8 cellular contexts compared by ENCODE assay signal in genomic region chr20:10434832-10435812, GRCh38. TPM values are rescaled to one million over a fixed set of nuclear protein-coding genes. Genes with fewer than 3 reads are reported as not detected.
DNase-seq lines count a peak whose midpoint lies in the region; ATAC-seq and TF ChIP-seq lines count a peak whose summit lies in the region.

SLX4IP (plus strand) TSS chr20:10435305; CDS start chr20:10458205, 22,900 bp downstream.

- 2% methylated on average over 32 of the region's 32 CpGs for WGBS in smooth muscle cell (ENCODE audit: low lambda C conversion rate)

- peaks cover 54% of the 10 kb centered on the region for H3K79me2 ChIP-seq in smooth muscle cell (ENCODE audit: low read depth)

- TF ChIP-seq CTCF in WTC11 (IDR thresholded peaks at IDR 0.05), result no peak
- no peak for TF ChIP-seq CTCF in cardiac fibroblast (IDR thresholded peaks at IDR 0.05; ENCODE audit: low read depth, low read length)
- no peak for TF ChIP-seq CTCF in smooth muscle cell (IDR thresholded peaks at IDR 0.05; ENCODE audit: borderline replicate concordance, insufficient read depth, poor library complexity, severe bottlenecking)

- H3K27me3 ChIP-seq in smooth muscle cell (ENCODE audit: low read depth), result no peaks in the 10 kb centered on the region

- no peaks in the 10 kb centered on the region for H3F3A ChIP-seq in smooth muscle cell (ENCODE audit: low read depth)

- H3K9ac ChIP-seq in smooth muscle cell (ENCODE audit: low read depth), result peak within 1 kb of the TSS; percentile 90

- no peaks in the 10 kb centered on the region for H3K36me3 ChIP-seq in smooth muscle cell (ENCODE audit: low read depth)

- TF ChIP-seq POLR2A in GM18951 (IDR thresholded peaks at IDR 0.05; ENCODE audit: extremely low read depth, insufficient read depth, insufficient read length), result peak; percentile 81

- in situ Hi-C loops in GM18951 (cut with MboI; ENCODE audit: low sequenced_read_pairs, unreplicated experiment), result no loop called here

- H3K9me3 ChIP-seq in smooth muscle cell (replicated peaks; ENCODE audit: low read depth), result no peaks in the 10 kb centered on the region

- no peaks in the 10 kb centered on the region for H3K27me3 Mint-ChIP-seq in WTC11 (ENCODE audit: low read depth)

- H3K9me3 Mint-ChIP-seq in WTC11, result no peaks in the 10 kb centered on the region

- peak within 1 kb of the TSS; percentile 84 for H3K27ac ChIP-seq in smooth muscle cell (ENCODE audit: low read depth)

- H3K4me3 ChIP-seq in cardiac fibroblast (replicated peaks in 1 of 2; ENCODE audit: low read depth in 2 of 2, low read length in 2 of 2), result peak within 1 kb of the TSS; percentile 93 to 97
- H3K4me3 ChIP-seq in smooth muscle cell, result peak within 1 kb of the TSS; percentile 67

- H3K4me2 ChIP-seq in smooth muscle cell, result peak within 1 kb of the TSS; percentile 86

- H3K4me3 Mint-ChIP-seq in WTC11, result peak within 1 kb of the TSS; percentile 93

- peak within 1 kb of the TSS; percentile 97 for H2AFZ ChIP-seq in smooth muscle cell (ENCODE audit: low read depth)

- peak; percentile 57 for ATAC-seq in HG03175 (IDR thresholded peaks at IDR 0.05; ENCODE audit: unreplicated experiment)
- ATAC-seq in WTC11, result peak; percentile 65

- H4K20me1 ChIP-seq in smooth muscle cell (ENCODE audit: low read depth), result no peaks in the 10 kb centered on the region

- no peaks in the 10 kb centered on the region; the same call in 1 of the 2 replicates for H3K36me3 Mint-ChIP-seq in WTC11

- CTCF ChIA-PET in WTC11 (lab: Charles Lee), result interaction anchor here (0.7 to 2.9 kb wide), 16 partner anchors 32 to 818 kb away, joined by 3 to 13 read pairs (median 4); partner anchors contain the start of genes ANKEF1, JAG1 and SNAP25

- peaks cover 31% of the 10 kb centered on the region for H3K4me1 Mint-ChIP-seq in WTC11

- H3K4me1 ChIP-seq in smooth muscle cell (ENCODE audit: low read depth), result peaks cover 20% of the 10 kb centered on the region

- peak within 1 kb of the TSS; percentile 98 for H3K27ac Mint-ChIP-seq in WTC11

- POLR2A ChIA-PET in WTC11 (lab: Charles Lee), result interaction anchor here (0.5 to 1.9 kb wide), 9 partner anchors 8 to 239 kb away, joined by 3 to 9 read pairs (median 4); partner anchors contain the start of genes JAG1 and SNAP25

- peak; percentile 85 for DNase-seq in AG08395 (ENCODE audit: low spot score)
- DNase-seq in NCI-H2227 treated with DMSO at 0.1 percent for 48 hours (lab: John Stamatoyannopoulos, UW), result peak; percentile 97
- DNase-seq in WTC11 (ENCODE audit: low spot score), result peak; percentile 87
- peak; percentile 97 to 98 for DNase-seq in cardiac fibroblast (ENCODE audit: low read depth in 2 of 2)
- DNase-seq in iPS-NIHi7 (ENCODE audit: extremely low spot score), result peak; percentile 83
- DNase-seq in smooth muscle cell (lab: John Stamatoyannopoulos, UW; ENCODE audit: unreplicated experiment), result peak; percentile 43

TF ChIP-seq in WTC11, 78 proteins besides CTCF, POLR2A, EP300 and RAD21:
- TF ChIP-seq RORB (CRISPR knock-in tag; IDR thresholded peaks at IDR 0.05) (no peak), ETV6 (CRISPR knock-in tag; IDR thresholded peaks at IDR 0.05) (peak; percentile 86), EMX1 (CRISPR knock-in tag; IDR thresholded peaks at IDR 0.05) (0 out of 2 replicates have a peak, but pooled peaks have one; percentile 40)
- TF ChIP-seq, protein P1, sequence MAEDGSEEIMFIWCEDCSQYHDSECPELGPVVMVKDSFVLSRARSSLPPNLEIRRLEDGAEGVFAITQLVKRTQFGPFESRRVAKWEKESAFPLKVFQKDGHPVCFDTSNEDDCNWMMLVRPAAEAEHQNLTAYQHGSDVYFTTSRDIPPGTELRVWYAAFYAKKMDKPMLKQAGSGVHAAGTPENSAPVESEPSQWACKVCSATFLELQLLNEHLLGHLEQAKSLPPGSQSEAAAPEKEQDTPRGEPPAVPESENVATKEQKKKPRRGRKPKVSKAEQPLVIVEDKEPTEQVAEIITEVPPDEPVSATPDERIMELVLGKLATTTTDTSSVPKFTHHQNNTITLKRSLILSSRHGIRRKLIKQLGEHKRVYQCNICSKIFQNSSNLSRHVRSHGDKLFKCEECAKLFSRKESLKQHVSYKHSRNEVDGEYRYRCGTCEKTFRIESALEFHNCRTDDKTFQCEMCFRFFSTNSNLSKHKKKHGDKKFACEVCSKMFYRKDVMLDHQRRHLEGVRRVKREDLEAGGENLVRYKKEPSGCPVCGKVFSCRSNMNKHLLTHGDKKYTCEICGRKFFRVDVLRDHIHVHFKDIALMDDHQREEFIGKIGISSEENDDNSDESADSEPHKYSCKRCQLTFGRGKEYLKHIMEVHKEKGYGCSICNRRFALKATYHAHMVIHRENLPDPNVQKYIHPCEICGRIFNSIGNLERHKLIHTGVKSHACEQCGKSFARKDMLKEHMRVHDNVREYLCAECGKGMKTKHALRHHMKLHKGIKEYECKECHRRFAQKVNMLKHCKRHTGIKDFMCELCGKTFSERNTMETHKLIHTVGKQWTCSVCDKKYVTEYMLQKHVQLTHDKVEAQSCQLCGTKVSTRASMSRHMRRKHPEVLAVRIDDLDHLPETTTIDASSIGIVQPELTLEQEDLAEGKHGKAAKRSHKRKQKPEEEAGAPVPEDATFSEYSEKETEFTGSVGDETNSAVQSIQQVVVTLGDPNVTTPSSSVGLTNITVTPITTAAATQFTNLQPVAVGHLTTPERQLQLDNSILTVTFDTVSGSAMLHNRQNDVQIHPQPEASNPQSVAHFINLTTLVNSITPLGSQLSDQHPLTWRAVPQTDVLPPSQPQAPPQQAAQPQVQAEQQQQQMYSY (CRISPR knock-in tag; IDR thresholded peaks at IDR 0.05), result peak; percentile 29; the same call in 1 of the 2 replicates

RNA-seq across cellular contexts. Expression of gene SLX4IP, which starts in this region (rescaled TPM):
- 7.4 to 9.9 TPM (median 8.4 TPM) in 3 replicates for total RNA-seq in WTC11 (2021)
- 4.6 and 6.2 TPM in 2 replicates for total RNA-seq in smooth muscle cell
- polyA plus RNA-seq in smooth muscle cell, result 1.2 and 3.7 TPM in 2 replicates

Comparison
In these comparisons a context has a peak if more than half of its experiments do, and no peak if none do; other contexts are left out.
1. Peak in every context shown above with its lines: DNase-seq, ATAC-seq, H3K4me3 ChIP-seq and H3K27ac ChIP-seq.
2. DNase-seq: peak in every context shown above with its lines; median percentile 98 in cardiac fibroblast; 97 in NCI-H2227 treated with DMSO at 0.1 percent for 48 hours; 87 in WTC11; 85 in AG08395; 83 in iPS-NIHi7; 43 in smooth muscle cell.